ENCODE assay signal across 31 cellular contexts in genomic region chr12:67501362-67501761, GRCh38.
DNase-seq lines count a peak whose midpoint lies in the region; ATAC-seq, FAIRE-seq and TF ChIP-seq lines count a peak whose summit lies in the region.
"Had no signal": no experiment of that assay in that cellular context is flagged by ENCODE, and none has a peak within 500 bp of the region (broad histone marks: within the 10 kb centered on the region; RNA-seq: fewer than 3 reads in every experiment).

No MANE protein-coding gene starts in this region.

- H3K4me3 Mint-ChIP-seq in CD4-positive, alpha-beta memory T cell: no peak overlapping the region
- H3K4me3 Mint-ChIP-seq: activated naive CD8-positive, alpha-beta T cell treated with anti-CD3 and anti-CD28 coated beads, Interleukin-2, amount 10 ng/mL, durations not matched to agents 7 days and 5 days; CD4-positive, alpha-beta T cell; endodermal cell; T-helper 2 cell treated with Interferon-gamma antibody and Interleukin-4, amounts not matched to agents 5 μg/mL and 100 μg/mL, for 36 hours had no signal

- ATAC-seq in mucosa of descending colon: peak; percentile 91
- ATAC-seq: esophagus mucosa, foreskin keratinocyte, left cardiac atrium, Right ventricle myocardium inferior, sciatic nerve had no signal

- DNase-seq in NCI-H510A treated with DMSO at 0.1 percent for 48 hours (lab: John Stamatoyannopoulos, UW): peak; percentile 26
- DNase-seq in NCI-H510A (lab: John Stamatoyannopoulos, UW): no peak
- DNase-seq in NCI-H748 (lab: John Stamatoyannopoulos, UW; ENCODE audit: unreplicated experiment): peak; percentile 81
- no peak for DNase-seq in mucosa of descending colon
- no peak for DNase-seq in CD4-positive, alpha-beta memory T cell
- DNase-seq in frontal cortex (ENCODE audit: low spot score in 2 of 2): no peak
- no peak for DNase-seq in D341Med (ENCODE audit: low spot score)
- no peak for DNase-seq in HUDEP-2 (lab: John Stamatoyannopoulos, UW; ENCODE audit: unreplicated experiment in 76 of 76)
- DNase-seq: activated CD4-positive, alpha-beta T cell treated with anti-CD3 and anti-CD28 coated beads for 4 hours; activated effector memory CD4-positive, alpha-beta T cell treated with anti-CD3 and anti-CD28 coated beads, Interleukin-2, amount 50 U/mL, for 16 hours; activated naive CD8-positive, alpha-beta T cell treated with anti-CD3 and anti-CD28 coated beads, Interleukin-2, amount 10 ng/mL, durations not matched to agents 7 days and 5 days; CD4-positive, alpha-beta T cell; endodermal cell; foreskin keratinocyte; left cardiac atrium; NCI-H1694; NCI-H226; NK-92 treated with Interleukin-12 subunit alpha and Interleukin-12 subunit beta, amount 100 ng/mL, for 24 hours; PC-9; stimulated activated CD4-positive, alpha-beta T cell treated with anti-CD3 and anti-CD28 coated beads, Interleukin-15, amount 100 ng/mL, for 24 hours; stimulated activated naive CD4-positive, alpha-beta T cell treated with Interleukin-2 at 50 U/mL for 16 hours had no signal

- no peak for FAIRE-seq in frontal cortex (lab: Jason Lieb, UNC)
- FAIRE-seq: A204.1, G401.6 had no signal

- no peak overlapping the region for H3K27ac ChIP-seq in CD4-positive, alpha-beta memory T cell (ENCODE audit: low read depth, low read length)
- H3K27ac ChIP-seq: ascending aorta, foreskin keratinocyte, PC-9, thoracic aorta, vagina had no signal

- H3K36me3 ChIP-seq in mucosa of descending colon (ENCODE audit: low read depth): no peaks in the 10 kb centered on the region
- no peaks in the 10 kb centered on the region for H3K36me3 ChIP-seq in CD4-positive, alpha-beta memory T cell (ENCODE audit: insufficient read depth, low read length)
- H3K36me3 ChIP-seq: ascending aorta, thoracic aorta, vagina had no signal

- peaks cover 6% of the 10 kb centered on the region for H3K4me1 ChIP-seq in mucosa of descending colon (ENCODE audit: low read depth)
- peaks cover 8% of the 10 kb centered on the region for H3K4me1 ChIP-seq in CD4-positive, alpha-beta memory T cell (ENCODE audit: insufficient read depth, low read length)
- H3K4me1 ChIP-seq: ascending aorta, foreskin keratinocyte, vagina had no signal

- intact Hi-C loops in mucosa of descending colon (cut with DNase I, micrococcal nuclease): no loop called here
- intact Hi-C loops in CD4-positive, alpha-beta memory T cell (cut with micrococcal nuclease): no loop called here

- POLR2A ChIA-PET in CD4-positive, alpha-beta memory T cell (lab: Charles Lee; ENCODE audit: partially characterized antibody): interaction anchor here (0.8 to 2.2 kb wide), 5 partner anchors 12 to 129 kb away, joined by 3 to 11 read pairs (median 5); no protein-coding TSS in a partner anchor

- no peaks in the 10 kb centered on the region for H3K27me3 ChIP-seq in CD4-positive, alpha-beta memory T cell (ENCODE audit: insufficient read depth, low read length)
- H3K27me3 ChIP-seq: ascending aorta, vagina had no signal

- no peaks in the 10 kb centered on the region for H3K27me3 Mint-ChIP-seq in CD4-positive, alpha-beta memory T cell
- H3K27me3 Mint-ChIP-seq: CD4-positive, alpha-beta T cell had no signal

- peak overlapping the region in 2 of 7 donors; percentile 61 to 68 for H3K27ac Mint-ChIP-seq in CD4-positive, alpha-beta memory T cell
- H3K27ac Mint-ChIP-seq: activated naive CD8-positive, alpha-beta T cell treated with anti-CD3 and anti-CD28 coated beads, Interleukin-2, amount 10 ng/mL, durations not matched to agents 7 days and 5 days; CD4-positive, alpha-beta T cell; endodermal cell; progenitor cell of endocrine pancreas; T-helper 2 cell treated with Interferon-gamma antibody and Interleukin-4, amounts not matched to agents 5 μg/mL and 100 μg/mL, for 36 hours had no signal

- H3K36me3 Mint-ChIP-seq in CD4-positive, alpha-beta memory T cell: no peaks in the 10 kb centered on the region

- TF ChIP-seq CTCF in mucosa of descending colon (IDR thresholded peaks at IDR 0.05): no peak

- CTCF ChIA-PET in CD4-positive, alpha-beta memory T cell (lab: Charles Lee; ENCODE audit: partially characterized antibody): interaction anchor here (1.6 kb wide), 1 partner anchor 17 kb away, joined by 5 read pairs; no protein-coding TSS in a partner anchor

- peaks cover 0 to 2% (median 0%) of the 10 kb centered on the region in 8 donors for H3K9me3 Mint-ChIP-seq in CD4-positive, alpha-beta memory T cell
- H3K9me3 Mint-ChIP-seq: CD4-positive, alpha-beta T cell; endodermal cell; T-helper 2 cell treated with Interferon-gamma antibody and Interleukin-4, amounts not matched to agents 5 μg/mL and 100 μg/mL, for 36 hours had no signal

- peaks cover 17 to 33% (median 24%) of the 10 kb centered on the region in 4 donors for H3K4me1 Mint-ChIP-seq in CD4-positive, alpha-beta memory T cell
- H3K4me1 Mint-ChIP-seq: endodermal cell had no signal

- H3K4me3 ChIP-seq in mucosa of descending colon: no peak overlapping the region
- no peak overlapping the region for H3K4me3 ChIP-seq in CD4-positive, alpha-beta memory T cell (ENCODE audit: low read length in 2 of 2)
- H3K4me3 ChIP-seq: ascending aorta, PC-9, thoracic aorta, vagina had no signal

- H3K9me3 ChIP-seq in mucosa of descending colon: no peaks in the 10 kb centered on the region
- no peaks in the 10 kb centered on the region for H3K9me3 ChIP-seq in CD4-positive, alpha-beta memory T cell (ENCODE audit: control insufficient read depth in 1 of 2, low read length in 2 of 2)
- H3K9me3 ChIP-seq: ascending aorta, thoracic aorta, vagina had no signal

Comparison
In these comparisons a context has a peak if more than half of its experiments do, and no peak if none do; other contexts are left out.
1. DNase-seq: peak in NCI-H510A treated with DMSO at 0.1 percent for 48 hours (single experiment) and NCI-H748 (single experiment); none in NCI-H510A (single experiment), mucosa of descending colon (0 of 3), CD4-positive, alpha-beta memory T cell (0 of 5), frontal cortex (0 of 2), D341Med (single experiment) and HUDEP-2 (0 of 76).